1 cellular context compared by ENCODE assay signal in the genomic region with DNA sequence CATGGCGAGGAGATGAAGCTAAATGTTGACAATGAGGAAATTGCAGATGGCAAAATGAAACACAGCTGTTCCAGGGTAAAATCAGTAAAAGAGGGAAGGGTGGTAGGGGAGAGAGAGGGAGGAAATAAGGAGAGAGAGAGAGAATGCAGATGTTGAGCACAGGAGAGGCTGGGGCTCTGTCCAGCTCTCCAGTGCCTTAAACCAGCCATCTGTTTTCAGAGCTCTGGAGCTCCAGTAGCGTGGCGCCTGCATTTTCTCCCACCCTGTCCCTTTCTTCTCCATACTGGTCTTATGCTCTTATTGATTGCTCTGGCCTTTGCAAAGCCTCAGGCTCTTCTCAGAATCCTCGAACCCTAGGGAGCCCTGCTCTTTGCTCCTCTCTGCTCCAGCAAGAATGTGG.
TF ChIP-seq lines count a peak whose summit lies in the region.

No MANE protein-coding gene starts in this region.

TF ChIP-seq in WTC11, 78 proteins besides CTCF, POLR2A, EP300 and RAD21 (continued from another document):
- TF ChIP-seq, protein P1, sequence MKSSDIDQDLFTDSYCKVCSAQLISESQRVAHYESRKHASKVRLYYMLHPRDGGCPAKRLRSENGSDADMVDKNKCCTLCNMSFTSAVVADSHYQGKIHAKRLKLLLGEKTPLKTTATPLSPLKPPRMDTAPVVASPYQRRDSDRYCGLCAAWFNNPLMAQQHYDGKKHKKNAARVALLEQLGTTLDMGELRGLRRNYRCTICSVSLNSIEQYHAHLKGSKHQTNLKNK (CRISPR knock-in tag; IDR thresholded peaks at IDR 0.05): no peak
- TF ChIP-seq ZNF232 (CRISPR knock-in tag; IDR thresholded peaks at IDR 0.05) (no peak), ZNF219 (CRISPR knock-in tag; IDR thresholded peaks at IDR 0.05; ENCODE audit: borderline replicate concordance) (no peak), MXD4 (CRISPR knock-in tag; IDR thresholded peaks at IDR 0.05; ENCODE audit: borderline replicate concordance) (no peak), HMGA2 (CRISPR knock-in tag; IDR thresholded peaks at IDR 0.05) (no peak)
- TF ChIP-seq, protein P2, sequence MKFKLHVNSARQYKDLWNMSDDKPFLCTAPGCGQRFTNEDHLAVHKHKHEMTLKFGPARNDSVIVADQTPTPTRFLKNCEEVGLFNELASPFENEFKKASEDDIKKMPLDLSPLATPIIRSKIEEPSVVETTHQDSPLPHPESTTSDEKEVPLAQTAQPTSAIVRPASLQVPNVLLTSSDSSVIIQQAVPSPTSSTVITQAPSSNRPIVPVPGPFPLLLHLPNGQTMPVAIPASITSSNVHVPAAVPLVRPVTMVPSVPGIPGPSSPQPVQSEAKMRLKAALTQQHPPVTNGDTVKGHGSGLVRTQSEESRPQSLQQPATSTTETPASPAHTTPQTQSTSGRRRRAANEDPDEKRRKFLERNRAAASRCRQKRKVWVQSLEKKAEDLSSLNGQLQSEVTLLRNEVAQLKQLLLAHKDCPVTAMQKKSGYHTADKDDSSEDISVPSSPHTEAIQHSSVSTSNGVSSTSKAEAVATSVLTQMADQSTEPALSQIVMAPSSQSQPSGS (CRISPR knock-in tag; IDR thresholded peaks at IDR 0.05; ENCODE audit: borderline replicate concordance, low read depth): no peak
- TF ChIP-seq, protein P3, sequence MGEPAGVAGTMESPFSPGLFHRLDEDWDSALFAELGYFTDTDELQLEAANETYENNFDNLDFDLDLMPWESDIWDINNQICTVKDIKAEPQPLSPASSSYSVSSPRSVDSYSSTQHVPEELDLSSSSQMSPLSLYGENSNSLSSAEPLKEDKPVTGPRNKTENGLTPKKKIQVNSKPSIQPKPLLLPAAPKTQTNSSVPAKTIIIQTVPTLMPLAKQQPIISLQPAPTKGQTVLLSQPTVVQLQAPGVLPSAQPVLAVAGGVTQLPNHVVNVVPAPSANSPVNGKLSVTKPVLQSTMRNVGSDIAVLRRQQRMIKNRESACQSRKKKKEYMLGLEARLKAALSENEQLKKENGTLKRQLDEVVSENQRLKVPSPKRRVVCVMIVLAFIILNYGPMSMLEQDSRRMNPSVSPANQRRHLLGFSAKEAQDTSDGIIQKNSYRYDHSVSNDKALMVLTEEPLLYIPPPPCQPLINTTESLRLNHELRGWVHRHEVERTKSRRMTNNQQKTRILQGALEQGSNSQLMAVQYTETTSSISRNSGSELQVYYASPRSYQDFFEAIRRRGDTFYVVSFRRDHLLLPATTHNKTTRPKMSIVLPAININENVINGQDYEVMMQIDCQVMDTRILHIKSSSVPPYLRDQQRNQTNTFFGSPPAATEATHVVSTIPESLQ (CRISPR knock-in tag; IDR thresholded peaks at IDR 0.05): no peak
